ENCODE assay signal across 1 cellular context in the genomic region with DNA sequence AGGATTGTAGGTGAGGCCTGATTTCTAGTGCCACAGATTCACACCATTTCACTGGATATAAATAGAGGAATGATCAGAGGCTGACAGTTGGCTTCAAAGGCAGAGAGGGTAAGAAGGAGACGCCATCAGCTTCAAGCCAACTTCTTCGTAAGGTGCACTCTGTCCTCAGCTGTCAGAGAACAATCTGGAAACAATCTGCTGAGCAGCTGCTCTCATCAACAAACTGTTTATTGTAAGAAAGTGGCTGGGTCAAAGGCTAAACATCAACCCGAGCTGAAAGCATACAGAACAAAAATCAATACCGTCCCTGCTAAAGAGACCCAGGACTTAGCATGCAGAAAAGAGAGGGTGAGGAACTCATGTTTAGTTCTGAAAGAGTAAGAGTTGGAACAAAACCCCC.
TF ChIP-seq lines count a peak whose summit lies in the region.

No MANE protein-coding gene starts in this region.

TF ChIP-seq in HepG2, 621 proteins besides CTCF, POLR2A, EP300 and RAD21 (continued from another document):
- peak; percentile 57; the same call in 1 of the 2 replicates for TF ChIP-seq SOX5 (CRISPR knock-in tag; IDR thresholded peaks at IDR 0.05; ENCODE audit: borderline replicate concordance)
- TF ChIP-seq, protein P1, sequence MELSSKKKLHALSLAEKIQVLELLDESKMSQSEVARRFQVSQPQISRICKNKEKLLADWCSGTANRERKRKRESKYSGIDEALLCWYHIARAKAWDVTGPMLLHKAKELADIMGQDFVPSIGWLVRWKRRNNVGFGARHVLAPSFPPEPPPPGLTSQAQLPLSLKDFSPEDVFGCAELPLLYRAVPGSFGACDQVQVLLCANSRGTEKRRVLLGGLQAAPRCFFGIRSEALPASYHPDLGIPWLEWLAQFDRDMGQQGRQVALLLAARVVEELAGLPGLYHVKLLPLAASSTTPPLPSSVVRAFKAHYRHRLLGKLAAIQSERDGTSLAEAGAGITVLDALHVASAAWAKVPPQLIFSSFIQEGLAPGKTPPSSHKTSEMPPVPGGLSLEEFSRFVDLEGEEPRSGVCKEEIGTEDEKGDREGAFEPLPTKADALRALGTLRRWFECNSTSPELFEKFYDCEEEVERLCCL (CRISPR knock-in tag; IDR thresholded peaks at IDR 0.05; ENCODE audit: borderline replicate concordance) = no peak
- peak; percentile 76 for TF ChIP-seq SALL1 (CRISPR knock-in tag; IDR thresholded peaks at IDR 0.05)
- TF ChIP-seq, protein P2, sequence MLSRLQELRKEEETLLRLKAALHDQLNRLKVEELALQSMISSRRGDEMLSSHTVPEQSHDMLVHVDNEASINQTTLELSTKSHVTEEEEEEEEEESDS (CRISPR knock-in tag; IDR thresholded peaks at IDR 0.05; ENCODE audit: borderline replicate concordance) = no peak
- TF ChIP-seq, protein P3, sequence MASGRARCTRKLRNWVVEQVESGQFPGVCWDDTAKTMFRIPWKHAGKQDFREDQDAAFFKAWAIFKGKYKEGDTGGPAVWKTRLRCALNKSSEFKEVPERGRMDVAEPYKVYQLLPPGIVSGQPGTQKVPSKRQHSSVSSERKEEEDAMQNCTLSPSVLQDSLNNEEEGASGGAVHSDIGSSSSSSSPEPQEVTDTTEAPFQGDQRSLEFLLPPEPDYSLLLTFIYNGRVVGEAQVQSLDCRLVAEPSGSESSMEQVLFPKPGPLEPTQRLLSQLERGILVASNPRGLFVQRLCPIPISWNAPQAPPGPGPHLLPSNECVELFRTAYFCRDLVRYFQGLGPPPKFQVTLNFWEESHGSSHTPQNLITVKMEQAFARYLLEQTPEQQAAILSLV (CRISPR knock-in tag; IDR thresholded peaks at IDR 0.05; ENCODE audit: borderline replicate concordance) = no peak
- TF ChIP-seq RXRB (CRISPR knock-in tag; IDR thresholded peaks at IDR 0.05; ENCODE audit: borderline replicate concordance) = peak; percentile 62
- TF ChIP-seq HOXA5 (CRISPR knock-in tag; IDR thresholded peaks at IDR 0.05) = no peak
- TF ChIP-seq HNF4A (CRISPR knock-in tag; IDR thresholded peaks at IDR 0.05) = peak; percentile 67
